In the genomic region with DNA sequence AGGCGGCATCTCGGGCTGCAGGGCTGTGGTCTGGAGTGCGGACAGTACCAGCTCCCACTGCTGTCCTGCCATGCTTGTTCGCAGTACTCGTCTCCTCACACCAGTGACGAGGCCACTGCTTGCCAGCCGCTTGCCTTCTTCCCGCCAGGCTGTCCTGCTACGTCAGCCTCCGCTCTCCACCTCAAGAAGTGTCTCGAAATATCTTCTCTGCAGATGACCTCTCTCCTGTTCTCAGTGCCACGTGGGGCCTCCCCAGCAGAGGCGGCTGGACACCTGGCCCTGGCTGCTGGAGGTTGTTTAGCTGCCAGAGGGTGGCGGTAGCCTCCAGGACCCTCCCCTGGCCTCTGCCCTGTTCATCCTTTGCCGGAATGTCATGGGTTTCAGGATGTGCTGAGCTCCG, we compare ENCODE assay signal across 15 cellular contexts. TPM values are rescaled to one million over a fixed set of nuclear protein-coding genes. Genes with fewer than 3 reads are reported as not detected.
DNase-seq lines count a peak whose midpoint lies in the region; ATAC-seq, FAIRE-seq and TF ChIP-seq lines count a peak whose summit lies in the region.
"Had no signal": no experiment of that assay in that cellular context is flagged by ENCODE, and none has a peak within 500 bp of the region (broad histone marks: within the 10 kb centered on the region; RNA-seq: fewer than 3 reads in every experiment).

No MANE protein-coding gene starts in this region.

- no peak overlapping the region for H2BK15ac ChIP-seq in mesendoderm (replicated peaks; ENCODE audit: low read depth)

- in situ Hi-C loops in GM23248 (cut with MboI), result no loop called here
- in situ Hi-C loops in K562 (cut with MboI), result loop anchor here (25.0 kb wide), 1 partner anchor 533 kb away; no protein-coding TSS in a partner anchor

- H3K23ac ChIP-seq in mesendoderm (ENCODE audit: low read length), result no peak overlapping the region

- no peaks in the 10 kb centered on the region for H3K9me3 ChIP-seq in GM23248 (ENCODE audit: low read depth)
- no peaks in the 10 kb centered on the region for H3K9me3 ChIP-seq in K562 (replicated peaks; ENCODE audit: control insufficient read depth, insufficient read depth, low read depth, low read length)
- H3K9me3 ChIP-seq: breast epithelium, esophagus muscularis mucosa, prostate gland had no signal

- TF ChIP-seq EP300 in K562 (IDR thresholded peaks at IDR 0.05; ENCODE audit: low read length), result no peak

- H3K4ac ChIP-seq in mesendoderm (ENCODE audit: low read depth, low read length), result no peak overlapping the region

- H2AFZ ChIP-seq in GM23248, result no peak overlapping the region
- no peak overlapping the region for H2AFZ ChIP-seq in K562 (ENCODE audit: low read depth, low read length)

- H3K4me2 ChIP-seq in GM23248 (ENCODE audit: unreplicated experiment) (no peak overlapping the region), K562 (ENCODE audit: insufficient read depth, low read length) (no peak overlapping the region), mesendoderm (ENCODE audit: low read length) (no peak overlapping the region)

- no peaks in the 10 kb centered on the region for H3K79me1 ChIP-seq in mesendoderm (ENCODE audit: low read length)

- no peaks in the 10 kb centered on the region for H3K36me3 ChIP-seq in GM23248 (ENCODE audit: low read depth)
- no peaks in the 10 kb centered on the region for H3K36me3 ChIP-seq in K562 (ENCODE audit: control insufficient read depth, insufficient read depth, low read length)
- H3K36me3 ChIP-seq in mesendoderm (ENCODE audit: control insufficient read depth, insufficient read depth, low read length), result no peaks in the 10 kb centered on the region
- H3K36me3 ChIP-seq: breast epithelium, esophagus muscularis mucosa, prostate gland had no signal

- H4K20me1 ChIP-seq in GM23248 (ENCODE audit: insufficient read depth), result no peaks in the 10 kb centered on the region
- peaks cover 45% of the 10 kb centered on the region for H4K20me1 ChIP-seq in K562 (replicated peaks; ENCODE audit: control insufficient read depth, insufficient read depth, low read length)

- H4K8ac ChIP-seq in mesendoderm (ENCODE audit: low read depth, low read length), result no peak overlapping the region

- H3K4me3 ChIP-seq in GM23248 (no peak overlapping the region), K562 (no peak overlapping the region), mesendoderm (ENCODE audit: low read length) (no peak overlapping the region)
- H3K4me3 ChIP-seq: breast epithelium, esophagus muscularis mucosa, prostate gland had no signal

- 36% methylated on average over 16 of the region's 16 CpGs for WGBS in GM23248 (ENCODE audit: low coverage in 1 of 2, low lambda C conversion rate in 2 of 2, missing lambda C conversion rate in 2 of 2), 2 experiments
- WGBS in K562 (ENCODE audit: insufficient coverage, low coverage, missing lambda C conversion rate), result 28% methylated on average over 16 of the region's 16 CpGs
- no CpG with 5 or more reads among the region's 16 CpGs for WGBS in mesendoderm (ENCODE audit: extremely low coverage, insufficient coverage, low lambda C conversion rate)

- no peaks in the 10 kb centered on the region for H3K27me3 ChIP-seq in GM23248 (replicated peaks; ENCODE audit: insufficient read depth)
- H3K27me3 ChIP-seq in K562 (ENCODE audit: control insufficient read depth in 2 of 2, insufficient read depth in 2 of 2, low read length in 2 of 2), result peaks cover 23 to 62% of the 10 kb centered on the region in 2 experiments; a peak in 4 of 5 replicates
- no peaks in the 10 kb centered on the region for H3K27me3 ChIP-seq in mesendoderm (ENCODE audit: insufficient read depth, low read length, poor library complexity)

- no peaks in the 10 kb centered on the region for H3K9me2 ChIP-seq in GM23248 (ENCODE audit: insufficient read depth)

- POLR2A ChIA-PET in K562 (lab: Yijun Ruan, JAX), result interaction anchor here (0.7 to 1.6 kb wide), 10 partner anchors 10 to 250 kb away, joined by 3 to 7 read pairs (median 3); no protein-coding TSS in a partner anchor

- H3K27ac ChIP-seq in GM23248 (no peak overlapping the region), K562 (ENCODE audit: extremely low read depth, low read depth, low read length) (no peak overlapping the region), mesendoderm (ENCODE audit: low read depth, low read length) (no peak overlapping the region)
- H3K27ac ChIP-seq: breast epithelium, esophagus muscularis mucosa, prostate gland had no signal

- H2BK5ac ChIP-seq in mesendoderm (ENCODE audit: low read length), result no peak overlapping the region

- TF ChIP-seq RAD21 in K562 (CRISPR knock-in tag; conservative IDR thresholded peaks at IDR 0.05 in 1 of 2, IDR thresholded peaks at IDR 0.05 in 1 of 2), result peak in 1 of 2 experiments; percentile 58; a peak in 2 of 4 replicates

- H3K9ac ChIP-seq in GM23248 (no peak overlapping the region), K562 (ENCODE audit: insufficient read depth in 1 of 2, low read depth in 2 of 2, low read length in 2 of 2) (peak overlapping the region in 1 of 2 experiments; percentile 73; a peak in 2 of 4 replicates), mesendoderm (ENCODE audit: low read length) (no peak overlapping the region)

- H3K79me2 ChIP-seq in GM23248 (ENCODE audit: insufficient read depth) (no peaks in the 10 kb centered on the region), K562 (ENCODE audit: control insufficient read depth, insufficient read depth, low read length) (no peaks in the 10 kb centered on the region), mesendoderm (ENCODE audit: control insufficient read depth, insufficient read depth, low read length) (no peaks in the 10 kb centered on the region)

- H2AK5ac ChIP-seq in mesendoderm (ENCODE audit: low read length), result no peak overlapping the region

- peak; percentile 57 for FAIRE-seq in K562 (lab: Jason Lieb, UNC)

- CTCF ChIA-PET in K562 (lab: Yijun Ruan, JAX; ENCODE audit: low intra/inter-chr PET ratio), result interaction anchor here (0.6 to 1.0 kb wide), 4 partner anchors 115 to 303 kb away, joined by 3 to 4 read pairs (median 3); no protein-coding TSS in a partner anchor

- no TSS peak for BruUV-seq in K562 (replicated peaks; lab: Mats Ljungman, UMichigan)

- H3K4me1 ChIP-seq in GM23248 (ENCODE audit: insufficient read depth) (no peaks in the 10 kb centered on the region), K562 (replicated peaks in 1 of 2; ENCODE audit: control insufficient read depth in 2 of 2, insufficient read depth in 2 of 2, low read length in 2 of 2) (peaks cover 0 to 78% of the 10 kb centered on the region in 2 experiments; a peak in 2 of 5 replicates), mesendoderm (ENCODE audit: control insufficient read depth, low read depth, low read length) (no peaks in the 10 kb centered on the region)
- H3K4me1 ChIP-seq: breast epithelium, prostate gland had no signal

- peak; percentile 56 to 73 (median 64) for TF ChIP-seq CTCF in K562 (IDR thresholded peaks at IDR 0.05 in 2 of 3, conservative IDR thresholded peaks at IDR 0.05 in 1 of 3; ENCODE audit: insufficient read depth in 2 of 3, low read depth in 1 of 3, low read length in 3 of 3)

- H3K18ac ChIP-seq in mesendoderm (ENCODE audit: low read length), result no peak overlapping the region

- no peaks in the 10 kb centered on the region for H3F3A ChIP-seq in GM23248 (ENCODE audit: insufficient read depth)

- no peak for TF ChIP-seq POLR2A in K562 (conservative IDR thresholded peaks at IDR 0.05)

- no peaks in the 10 kb centered on the region for H3K9me1 ChIP-seq in K562 (ENCODE audit: control insufficient read depth, insufficient read depth, low read length)

- ATAC-seq in K562 (peak; percentile 48), HG02759 (IDR thresholded peaks at IDR 0.05; ENCODE audit: unreplicated experiment) (no peak), HG03378 (IDR thresholded peaks at IDR 0.05; ENCODE audit: unreplicated experiment) (no peak)
- ATAC-seq: naive thymus-derived CD8-positive, alpha-beta T cell had no signal

- intact Hi-C loops in K562 (cut with micrococcal nuclease), result loop anchor here (10.0 kb wide), 1 partner anchor 261 kb away; no protein-coding TSS in a partner anchor

- H2BK120ac ChIP-seq in mesendoderm (ENCODE audit: low read depth, low read length), result no peak overlapping the region

- H3K56ac ChIP-seq in mesendoderm (ENCODE audit: low read length), result no peak overlapping the region

- H4K5ac ChIP-seq in mesendoderm (ENCODE audit: low read length), result no peak overlapping the region

- DNase-seq in GM23248 (peak; percentile 47), K562 (ENCODE audit: extremely low read depth in 1 of 4, low spot score in 3 of 4) (peak in 3 of 4 experiments; percentile 61 to 68 (median 61)), mesendoderm (peak; percentile 26), NCI-H345 (lab: John Stamatoyannopoulos, UW) (no peak)
- DNase-seq: MV-4-11; naive thymus-derived CD8-positive, alpha-beta T cell; NCI-H2029; NCI-H526; T-helper 2 cell had no signal

RNA-seq across cellular contexts. Expression of gene CCDC188, which starts 3.1 kb away (rescaled TPM):
- total RNA-seq in GM23248 (2014; rRNA removed; shearing (Covaris generic)), result 0.76 and 1.8 TPM in 2 replicates
- polyA plus RNA-seq in GM23248 (2016; fragmentation: Nextera tagmentation; extraction: Ambion mirVana), result 1.2 TPM in 2 replicates
- total RNA-seq in K562 (2011; cell fraction: chromatin; rRNA removed; ENCODE audit: low replicate concordance), result not detected in 2 replicates
- not detected in 2 replicates for total RNA-seq in K562 (2011; cell fraction: nucleolus; rRNA removed)
- not detected in 2 replicates for total RNA-seq in K562 (2011; cell fraction: nucleoplasm; rRNA removed)
- not detected in 2 replicates for total RNA-seq in K562 (2014; rRNA removed)
- not detected in 2 replicates for total RNA-seq in K562 (2014; rRNA removed; fragmentation: Illumina TruSeq; extraction: Trizol)
- not detected in 2 replicates for total RNA-seq in K562 (2015; rRNA removed; fragmentation: Illumina TruSeq; extraction: Trizol)
- not detected in 2 replicates for total RNA-seq in K562 (2021)
- polyA plus RNA-seq in K562 (2011; rRNA removed), result not detected in 2 replicates
- not detected in 2 replicates for polyA plus RNA-seq in K562 (2011; cell fraction: cytosol; rRNA removed)
- not detected in 2 replicates for polyA plus RNA-seq in K562 (2011; cell fraction: nucleus; rRNA removed)
- polyA plus RNA-seq in K562 (2012), result 0.26 TPM in 1 of 2 replicates, not detected in the other
- not detected in 2 replicates for polyA plus RNA-seq in K562 (2014; fragmentation: Illumina TruSeq; extraction: Trizol)
- polyA plus RNA-seq in K562 (2014; fragmentation: Nextera tagmentation; extraction: Ambion mirVana), result not detected
- not detected in 2 replicates for polyA plus RNA-seq in K562 (2014; rRNA removed)
- polyA minus RNA-seq in K562 (2011; rRNA and poly(A)+ RNA removed), result not detected in 2 replicates
- not detected in 2 replicates for polyA minus RNA-seq in K562 (2011; cell fraction: cytosol; rRNA and poly(A)+ RNA removed)
- polyA minus RNA-seq in K562 (2011; cell fraction: nucleus; rRNA and poly(A)+ RNA removed), result not detected in 2 replicates
- polyA plus RNA-seq in mesendoderm (2013, experiment 1 of 2), result not detected
- not detected for polyA plus RNA-seq in mesendoderm (2013, experiment 2 of 2)
- total RNA-seq: activated CD8-positive, alpha-beta memory T cell treated with anti-CD3 and anti-CD28 coated beads for 36 hours; naive thymus-derived CD8-positive, alpha-beta T cell had no signal
- polyA plus RNA-seq: naive thymus-derived CD8-positive, alpha-beta T cell had no signal

RNA-seq across cellular contexts. Expression of gene ZDHHC8, which starts 22.3 kb away (rescaled TPM):
- 18.7 and 22.8 TPM in 2 replicates for total RNA-seq in GM23248 (2014; rRNA removed; shearing (Covaris generic))
- polyA plus RNA-seq in GM23248 (2016; fragmentation: Nextera tagmentation; extraction: Ambion mirVana) (13.0 and 16.1 TPM in 2 replicates), K562 (2011; rRNA removed) (21.3 and 39.4 TPM in 2 replicates), K562 (2014; fragmentation: Illumina TruSeq; extraction: Trizol) (34.6 and 58.2 TPM in 2 replicates), K562 (2014; fragmentation: Nextera tagmentation; extraction: Ambion mirVana) (under 1 TPM; 0.04 to 0.15 TPM), K562 (2014; rRNA removed) (74.5 and 108 TPM in 2 replicates)
- total RNA-seq in K562 (2011; cell fraction: chromatin; rRNA removed; ENCODE audit: low replicate concordance), result 77.3 and 229 TPM in 2 replicates
- total RNA-seq in K562 (2011; cell fraction: nucleolus; rRNA removed), result 110 and 113 TPM in 2 replicates
- total RNA-seq in K562 (2011; cell fraction: nucleoplasm; rRNA removed), result 89.5 and 103 TPM in 2 replicates
- total RNA-seq in K562 (2014; rRNA removed) (16.4 and 27.9 TPM in 2 replicates), K562 (2014; rRNA removed; fragmentation: Illumina TruSeq; extraction: Trizol) (4.5 and 7.5 TPM in 2 replicates), K562 (2015; rRNA removed; fragmentation: Illumina TruSeq; extraction: Trizol) (9.8 and 11.3 TPM in 2 replicates), K562 (2021) (99.5 and 109 TPM in 2 replicates)
- polyA plus RNA-seq in K562 (2011; cell fraction: cytosol; rRNA removed), result 30.5 and 34.1 TPM in 2 replicates
- polyA plus RNA-seq in K562 (2011; cell fraction: nucleus; rRNA removed), result 388 and 500 TPM in 2 replicates
- 47.3 and 69.3 TPM in 2 replicates for polyA plus RNA-seq in K562 (2012)
- polyA minus RNA-seq in K562 (2011; rRNA and poly(A)+ RNA removed), result 5.1 and 6.4 TPM in 2 replicates
- polyA minus RNA-seq in K562 (2011; cell fraction: cytosol; rRNA and poly(A)+ RNA removed), result 26.3 and 42.5 TPM in 2 replicates
- 38.9 and 55.3 TPM in 2 replicates for polyA minus RNA-seq in K562 (2011; cell fraction: nucleus; rRNA and poly(A)+ RNA removed)
- 24.9 TPM for polyA plus RNA-seq in mesendoderm (2013, experiment 1 of 2)
- 24.7 TPM for polyA plus RNA-seq in mesendoderm (2013, experiment 2 of 2)

RNA-seq across cellular contexts. Expression of gene TRMT2A, which starts 36.9 kb away (rescaled TPM):
- 72.0 and 79.0 TPM in 2 replicates for total RNA-seq in GM23248 (2014; rRNA removed; shearing (Covaris generic))
- polyA plus RNA-seq in GM23248 (2016; fragmentation: Nextera tagmentation; extraction: Ambion mirVana), result 38.1 and 42.2 TPM in 2 replicates
- total RNA-seq in K562 (2011; cell fraction: chromatin; rRNA removed; ENCODE audit: low replicate concordance), result 249 and 785 TPM in 2 replicates
- total RNA-seq in K562 (2011; cell fraction: nucleolus; rRNA removed), result 623 and 778 TPM in 2 replicates
- 344 and 378 TPM in 2 replicates for total RNA-seq in K562 (2011; cell fraction: nucleoplasm; rRNA removed)
- total RNA-seq in K562 (2014; rRNA removed), result 203 and 254 TPM in 2 replicates
- total RNA-seq in K562 (2014; rRNA removed; fragmentation: Illumina TruSeq; extraction: Trizol), result 31.5 and 47.4 TPM in 2 replicates
- 151 and 170 TPM in 2 replicates for total RNA-seq in K562 (2015; rRNA removed; fragmentation: Illumina TruSeq; extraction: Trizol)
- 222 and 242 TPM in 2 replicates for total RNA-seq in K562 (2021)
- polyA plus RNA-seq in K562 (2011; rRNA removed), result 102 and 189 TPM in 2 replicates
- 155 and 253 TPM in 2 replicates for polyA plus RNA-seq in K562 (2011; cell fraction: cytosol; rRNA removed)
- 1,476 and 1,701 TPM in 2 replicates for polyA plus RNA-seq in K562 (2011; cell fraction: nucleus; rRNA removed)
- 173 and 189 TPM in 2 replicates for polyA plus RNA-seq in K562 (2012)
- polyA plus RNA-seq in K562 (2014; fragmentation: Illumina TruSeq; extraction: Trizol), result 140 and 177 TPM in 2 replicates
- polyA plus RNA-seq in K562 (2014; fragmentation: Nextera tagmentation; extraction: Ambion mirVana), result 1 to 10 TPM; 1.6 to 6.6 TPM
- 258 and 265 TPM in 2 replicates for polyA plus RNA-seq in K562 (2014; rRNA removed)
- polyA minus RNA-seq in K562 (2011; rRNA and poly(A)+ RNA removed), result 57.9 and 72.9 TPM in 2 replicates
- polyA minus RNA-seq in K562 (2011; cell fraction: cytosol; rRNA and poly(A)+ RNA removed), result 87.3 and 128 TPM in 2 replicates
- 286 and 369 TPM in 2 replicates for polyA minus RNA-seq in K562 (2011; cell fraction: nucleus; rRNA and poly(A)+ RNA removed)
- 22.5 TPM for polyA plus RNA-seq in mesendoderm (2013, experiment 1 of 2)
- 21.9 TPM for polyA plus RNA-seq in mesendoderm (2013, experiment 2 of 2)

RNA-seq across cellular contexts. Expression of gene RANBP1, which starts 38.0 kb away (rescaled TPM):
- total RNA-seq in GM23248 (2014; rRNA removed; shearing (Covaris generic)), result 195 and 233 TPM in 2 replicates
- polyA plus RNA-seq in GM23248 (2016; fragmentation: Nextera tagmentation; extraction: Ambion mirVana) (252 and 253 TPM in 2 replicates), K562 (2011; rRNA removed) (1,082 and 1,351 TPM in 2 replicates), K562 (2014; fragmentation: Illumina TruSeq; extraction: Trizol) (1,518 and 1,621 TPM in 2 replicates), K562 (2014; fragmentation: Nextera tagmentation; extraction: Ambion mirVana) (100 to 1,000 TPM; 162 to 207 TPM), K562 (2014; rRNA removed) (2,237 and 2,891 TPM in 2 replicates)
- total RNA-seq in K562 (2011; cell fraction: chromatin; rRNA removed; ENCODE audit: low replicate concordance), result 525 and 801 TPM in 2 replicates
- total RNA-seq in K562 (2011; cell fraction: nucleolus; rRNA removed), result 523 and 591 TPM in 2 replicates
- 545 and 554 TPM in 2 replicates for total RNA-seq in K562 (2011; cell fraction: nucleoplasm; rRNA removed)
- total RNA-seq in K562 (2014; rRNA removed) (2,045 and 2,260 TPM in 2 replicates), K562 (2014; rRNA removed; fragmentation: Illumina TruSeq; extraction: Trizol) (1,191 and 1,409 TPM in 2 replicates), K562 (2015; rRNA removed; fragmentation: Illumina TruSeq; extraction: Trizol) (1,591 and 1,659 TPM in 2 replicates), K562 (2021) (1,289 and 1,311 TPM in 2 replicates)
- polyA plus RNA-seq in K562 (2011; cell fraction: cytosol; rRNA removed), result 950 and 1,655 TPM in 2 replicates
- polyA plus RNA-seq in K562 (2011; cell fraction: nucleus; rRNA removed), result 1,008 and 1,512 TPM in 2 replicates
- 795 and 1,074 TPM in 2 replicates for polyA plus RNA-seq in K562 (2012)
- 896 and 959 TPM in 2 replicates for polyA minus RNA-seq in K562 (2011; rRNA and poly(A)+ RNA removed)
- 618 and 835 TPM in 2 replicates for polyA minus RNA-seq in K562 (2011; cell fraction: cytosol; rRNA and poly(A)+ RNA removed)
- polyA minus RNA-seq in K562 (2011; cell fraction: nucleus; rRNA and poly(A)+ RNA removed), result 183 and 414 TPM in 2 replicates
- 750 TPM for polyA plus RNA-seq in mesendoderm (2013, experiment 1 of 2)
- 738 TPM for polyA plus RNA-seq in mesendoderm (2013, experiment 2 of 2)
